8 cellular contexts compared by ENCODE assay signal in the genomic region with DNA sequence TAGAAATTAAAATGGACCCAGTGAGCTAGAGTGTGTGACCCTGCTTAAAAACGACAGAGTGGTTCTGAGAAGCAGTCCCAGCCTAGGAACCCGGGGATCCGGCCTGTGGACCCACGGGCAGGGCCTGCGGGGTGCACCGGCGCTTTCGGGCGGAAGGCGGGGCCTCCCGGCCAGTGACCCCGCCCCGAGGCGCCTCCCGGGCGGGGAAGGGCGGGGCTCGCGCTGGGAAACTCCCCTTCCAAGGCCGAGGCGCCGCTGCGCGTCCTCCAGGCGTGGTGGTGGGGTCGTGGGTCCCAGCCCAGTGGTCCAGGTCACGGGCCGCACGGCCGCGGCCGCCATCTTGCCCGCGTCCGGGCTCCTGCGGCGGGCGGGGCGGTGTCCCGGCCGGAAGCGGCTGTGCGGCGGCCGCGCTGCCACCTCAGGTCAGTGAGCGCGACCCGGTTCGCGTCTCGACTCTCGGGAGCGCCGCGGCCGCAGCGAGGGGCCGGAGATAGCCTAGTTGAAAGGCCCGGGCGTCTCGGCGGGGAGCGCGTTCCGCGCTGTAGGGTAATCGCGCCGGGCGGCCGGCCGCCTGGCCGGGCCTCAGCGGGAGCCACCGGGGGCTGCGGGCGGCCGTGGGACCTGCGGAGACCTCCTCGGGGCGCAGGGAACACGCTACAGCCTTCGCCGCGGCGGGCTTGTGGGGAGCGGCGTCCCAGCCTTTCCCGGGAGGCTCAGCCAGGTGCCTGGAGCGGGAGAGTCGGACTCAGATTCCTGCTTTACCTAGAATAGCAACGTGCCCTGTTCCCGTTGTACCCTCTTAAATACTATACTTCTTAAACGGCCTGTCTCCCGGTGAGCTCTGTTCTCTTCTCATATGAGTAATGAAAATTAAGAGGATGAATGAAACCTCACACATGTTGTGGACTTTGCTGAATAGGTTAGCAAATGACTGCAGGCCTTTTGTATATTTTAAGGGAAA. TPM values are rescaled to one million over a fixed set of nuclear protein-coding genes. Genes with fewer than 3 reads are reported as not detected.
DNase-seq lines count a peak whose midpoint lies in the region; ATAC-seq and TF ChIP-seq lines count a peak whose summit lies in the region.

A gene (plus strand): TSS at position 234 of the 961 bp plus-strand sequence. CDS start 5,592 bp downstream, outside the sequence.

- H3K4me3 ChIP-seq in HUES6 (ENCODE audit: low read depth, low read length) (peak within 1 kb of the TSS; percentile 77), fibroblast of the aortic adventitia (ENCODE audit: low read depth, low read length) (peak within 1 kb of the TSS; percentile 77)

- H3K27me3 ChIP-seq in HUES6 (ENCODE audit: control insufficient read depth, insufficient read depth, low read length) = no peaks in the 10 kb centered on the region

- H3K9me3 ChIP-seq in HUES6 (ENCODE audit: control insufficient read depth, insufficient read depth, low read depth, low read length) = peaks cover 15% of the 10 kb centered on the region

- peaks cover 9% of the 10 kb centered on the region for H3K27me3 Mint-ChIP-seq in nephron progenitor cell (ENCODE audit: low read depth, poor library complexity)
- H3K27me3 Mint-ChIP-seq in stimulated activated naive CD8-positive, alpha-beta T cell treated with anti-CD3 and anti-CD28 coated beads, Interleukin-15, amount 100 ng/mL, for 72 hours = no peaks in the 10 kb centered on the region

- H3K4me3 Mint-ChIP-seq in nephron progenitor cell = peak within 1 kb of the TSS; percentile 90
- H3K4me3 Mint-ChIP-seq in stimulated activated naive CD8-positive, alpha-beta T cell treated with anti-CD3 and anti-CD28 coated beads, Interleukin-15, amount 100 ng/mL, for 72 hours = peak within 1 kb of the TSS in 1 of 2 donors; percentile 91

- H3K36me3 Mint-ChIP-seq in nephron progenitor cell (ENCODE audit: low read depth) = peaks cover 33% of the 10 kb centered on the region

- TF ChIP-seq CTCF in fibroblast of the aortic adventitia (IDR thresholded peaks at IDR 0.05; ENCODE audit: insufficient read depth, low read length) (no peak), nephron progenitor cell (IDR thresholded peaks at IDR 0.05) (no peak)

- H3K27ac ChIP-seq in HUES6 (ENCODE audit: low read depth, low read length) = peak within 1 kb of the TSS; percentile 84

- ATAC-seq in GM21447 (IDR thresholded peaks at IDR 0.05; ENCODE audit: unreplicated experiment) = peak; percentile 62
- ATAC-seq in stimulated activated naive CD8-positive, alpha-beta T cell treated with anti-CD3 and anti-CD28 coated beads, Interleukin-15, amount 100 ng/mL, for 72 hours = peak; percentile 90

- H3K4me1 ChIP-seq in HUES6 (ENCODE audit: control insufficient read depth, insufficient read depth, low read length) = peaks cover 25% of the 10 kb centered on the region

- peaks cover 25% of the 10 kb centered on the region for H3K4me1 Mint-ChIP-seq in nephron progenitor cell
- H3K4me1 Mint-ChIP-seq in stimulated activated naive CD8-positive, alpha-beta T cell treated with anti-CD3 and anti-CD28 coated beads, Interleukin-15, amount 100 ng/mL, for 72 hours = peaks cover 31% of the 10 kb centered on the region

- peak; percentile 73 for DNase-seq in DMS53 treated with DMSO at 0.1 percent for 48 hours (lab: John Stamatoyannopoulos, UW; ENCODE audit: unreplicated experiment)
- peak; percentile 62 to 84 for DNase-seq in SHP77 (lab: John Stamatoyannopoulos, UW)
- DNase-seq in activated effector memory CD4-positive, alpha-beta T cell treated with anti-CD3 and anti-CD28 coated beads, Interleukin-2, amount 50 U/mL, for 16 hours = peak; percentile 94
- DNase-seq in fibroblast of the aortic adventitia (ENCODE audit: low read depth) = peak; percentile 68
- peak; percentile 85 for DNase-seq in nephron progenitor cell
- DNase-seq in stimulated activated naive CD8-positive, alpha-beta T cell treated with anti-CD3 and anti-CD28 coated beads, Interleukin-15, amount 100 ng/mL, for 72 hours = peak; percentile 84 to 86

- H3K36me3 ChIP-seq in HUES6 (ENCODE audit: control insufficient read depth, insufficient read depth, low read length) = peaks cover 20% of the 10 kb centered on the region

- H3K9me3 Mint-ChIP-seq in nephron progenitor cell = peaks cover 23% of the 10 kb centered on the region
- no peaks in the 10 kb centered on the region for H3K9me3 Mint-ChIP-seq in stimulated activated naive CD8-positive, alpha-beta T cell treated with anti-CD3 and anti-CD28 coated beads, Interleukin-15, amount 100 ng/mL, for 72 hours

- H3K9ac ChIP-seq in HUES6 (ENCODE audit: low read length) = peak within 1 kb of the TSS; percentile 91

- H3K27ac Mint-ChIP-seq in nephron progenitor cell = no peak within 1 kb of the TSS
- H3K27ac Mint-ChIP-seq in stimulated activated naive CD8-positive, alpha-beta T cell treated with anti-CD3 and anti-CD28 coated beads, Interleukin-15, amount 100 ng/mL, for 72 hours = peak within 1 kb of the TSS; percentile 79 to 90

RNA-seq across cellular contexts. Expression of the gene that starts here (rescaled TPM):
- total RNA-seq in fibroblast of the aortic adventitia (ENCODE audit: low replicate concordance) = 30.9 and 46.6 TPM in 2 replicates

Comparison
In these comparisons a context has a peak if more than half of its experiments do, and no peak if none do; other contexts are left out.
1. Peak in every context shown above with its lines: DNase-seq, ATAC-seq, H3K4me3 ChIP-seq and H3K27ac ChIP-seq.